In genomic region chr15:42087926-42088800, GRCh38 we compare ENCODE assay signal across 30 cellular contexts. TPM values are rescaled to one million over a fixed set of nuclear protein-coding genes. Genes with fewer than 3 reads are reported as not detected.
"Had no signal": no experiment of that assay in that cellular context is flagged by ENCODE, and none has a peak within 500 bp of the region (broad histone marks: within the 10 kb centered on the region; RNA-seq: fewer than 3 reads in every experiment).

No MANE protein-coding gene starts in this region.

- H3K27ac ChIP-seq: gastroesophageal sphincter, hepatocyte, pancreas, psoas muscle, upper lobe of left lung, vagina had no signal

- H3K36me3 ChIP-seq: gastroesophageal sphincter, pancreas, upper lobe of left lung, vagina had no signal

- ATAC-seq: activated CD8-positive, alpha-beta memory T cell treated with anti-CD3 and anti-CD28 coated beads, Interleukin-2, amount 10 ng/mL, durations not matched to agents 7 days and 5 days; activated CD8-positive, alpha-beta T cell treated with anti-CD3 and anti-CD28 coated beads for 36 hours; activated naive CD8-positive, alpha-beta T cell treated with anti-CD3 and anti-CD28 coated beads, Interleukin-2, amount 50 U/mL, for 24 hours; gastroesophageal sphincter; psoas muscle; stimulated activated naive CD8-positive, alpha-beta T cell treated with anti-CD3 and anti-CD28 coated beads, Interleukin-15, Interleukin-2, amounts not matched to agents 100 U/mL and 50 U/mL, for 24 hours had no signal

- H3K27me3 ChIP-seq: hepatocyte, pancreas, upper lobe of left lung had no signal

- H2AFZ ChIP-seq: hepatocyte had no signal

- H3K4me3 ChIP-seq: gastroesophageal sphincter, hepatocyte, pancreas, psoas muscle, smooth muscle cell, upper lobe of left lung, vagina had no signal

- H3K4me2 ChIP-seq: hepatocyte, smooth muscle cell had no signal

- DNase-seq: activated CD4-positive, alpha-beta T cell treated with anti-CD3 and anti-CD28 coated beads for 1 hour; activated CD4-positive, alpha-beta T cell treated with anti-CD3 and anti-CD28 coated beads, Interleukin-2, amount 50 U/mL, for 1 hour; activated CD8-positive, alpha-beta memory T cell treated with anti-CD3 and anti-CD28 coated beads, Interleukin-2, amount 10 ng/mL, durations not matched to agents 7 days and 5 days; activated CD8-positive, alpha-beta T cell treated with anti-CD3 and anti-CD28 coated beads for 36 hours; activated gamma-delta T cell; activated naive CD4-positive, alpha-beta T cell treated with anti-CD3 and anti-CD28 coated beads, Interleukin-2, amount 50 U/mL, for 16 hours; activated naive CD8-positive, alpha-beta T cell treated with anti-CD3 and anti-CD28 coated beads, Interleukin-2, amount 50 U/mL, for 24 hours; activated T-cell treated with anti-CD3 and anti-CD28 coated beads for 4 hours; amygdala; caudate nucleus; left colon; mammary epithelial cell; naive B cell; nephron progenitor cell; pancreas; psoas muscle; stimulated activated CD4-positive, alpha-beta T cell treated with anti-CD3 and anti-CD28 coated beads, Interleukin-2, amount 100 ng/mL, for 24 hours; stimulated activated naive CD8-positive, alpha-beta T cell treated with anti-CD3 and anti-CD28 coated beads, Interleukin-15, Interleukin-2, amounts not matched to agents 100 U/mL and 50 U/mL, for 24 hours; T-helper 9 cell had no signal

- H3K9me3 ChIP-seq: gastroesophageal sphincter, pancreas, psoas muscle, upper lobe of left lung, vagina had no signal

RNA-seq across cellular contexts. Expression of gene PLA2G4D, which starts 6.2 kb away (rescaled TPM):
- total RNA-seq: activated CD8-positive, alpha-beta memory T cell treated with anti-CD3 and anti-CD28 coated beads, Interleukin-2, amount 10 ng/mL, durations not matched to agents 7 days and 5 days; activated CD8-positive, alpha-beta T cell treated with anti-CD3 and anti-CD28 coated beads for 36 hours; activated T-helper 1 cell treated with anti-CD3 and anti-CD28 coated beads, Interleukin-12 subunit alpha, Interleukin-12 subunit beta, Interleukin-2, Interleukin-4 antibody, amounts not matched to agents 30 ng/mL and 10 ng/mL and 1 ng/mL, durations not matched to agents 14 hours and 24 hours and 36 hours; chondrocyte; endothelial cell of umbilical vein; fibroblast of lung; fibroblast of villous mesenchyme; gastroesophageal sphincter; liver; psoas muscle; upper lobe of left lung had no signal
- polyA plus RNA-seq: endothelial cell of umbilical vein, fibroblast of lung, hepatocyte, liver, psoas muscle had no signal
